Comparison of ENCODE assay signal across 1 cellular context in the genomic region with DNA sequence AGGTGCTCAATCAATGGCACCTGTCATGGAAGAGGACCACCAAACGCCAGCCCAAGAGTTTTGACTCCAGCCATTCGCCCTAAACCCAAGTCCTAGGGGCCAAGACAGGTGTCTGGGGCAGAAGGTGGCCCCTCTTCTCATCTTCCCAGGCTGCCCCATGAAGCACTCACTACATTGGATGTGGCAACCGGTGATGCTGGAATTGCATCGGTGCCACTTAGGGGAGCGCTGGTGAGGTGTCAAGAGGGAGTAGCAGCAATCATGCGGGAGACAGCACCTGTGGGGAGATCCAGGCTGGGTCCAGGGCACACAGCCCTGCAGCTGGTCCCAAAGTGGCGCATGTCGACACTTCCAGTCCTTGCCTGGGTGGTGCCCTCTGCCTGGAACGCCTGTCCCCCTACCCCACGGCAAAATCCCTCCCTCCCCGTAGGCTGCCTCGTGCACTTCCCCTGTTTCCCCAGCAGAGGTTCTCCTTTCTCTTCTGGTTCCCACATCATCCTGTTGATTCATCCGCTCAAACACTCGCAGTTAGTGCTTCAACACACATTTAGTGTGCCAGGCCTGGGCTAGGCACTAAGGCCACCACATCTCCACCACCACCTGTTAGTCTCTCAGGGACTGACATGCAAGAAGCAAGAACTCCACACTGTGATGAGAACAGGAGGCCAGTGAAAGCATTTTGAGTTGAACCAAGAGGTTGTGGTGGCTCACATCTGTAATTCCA.
TF ChIP-seq lines count a peak whose summit lies in the region.

No MANE protein-coding gene starts in this region.

TF ChIP-seq in H1, 55 proteins besides CTCF, POLR2A, EP300 and RAD21:
- TF ChIP-seq, protein P1, sequence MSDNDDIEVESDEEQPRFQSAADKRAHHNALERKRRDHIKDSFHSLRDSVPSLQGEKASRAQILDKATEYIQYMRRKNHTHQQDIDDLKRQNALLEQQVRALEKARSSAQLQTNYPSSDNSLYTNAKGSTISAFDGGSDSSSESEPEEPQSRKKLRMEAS (IDR thresholded peaks at IDR 0.05): peak; percentile 66
- TF ChIP-seq CBX5 (IDR thresholded peaks at IDR 0.05; ENCODE audit: low read depth, low read length): no peak
